ENCODE assay signal across 7 cellular contexts in the genomic region with DNA sequence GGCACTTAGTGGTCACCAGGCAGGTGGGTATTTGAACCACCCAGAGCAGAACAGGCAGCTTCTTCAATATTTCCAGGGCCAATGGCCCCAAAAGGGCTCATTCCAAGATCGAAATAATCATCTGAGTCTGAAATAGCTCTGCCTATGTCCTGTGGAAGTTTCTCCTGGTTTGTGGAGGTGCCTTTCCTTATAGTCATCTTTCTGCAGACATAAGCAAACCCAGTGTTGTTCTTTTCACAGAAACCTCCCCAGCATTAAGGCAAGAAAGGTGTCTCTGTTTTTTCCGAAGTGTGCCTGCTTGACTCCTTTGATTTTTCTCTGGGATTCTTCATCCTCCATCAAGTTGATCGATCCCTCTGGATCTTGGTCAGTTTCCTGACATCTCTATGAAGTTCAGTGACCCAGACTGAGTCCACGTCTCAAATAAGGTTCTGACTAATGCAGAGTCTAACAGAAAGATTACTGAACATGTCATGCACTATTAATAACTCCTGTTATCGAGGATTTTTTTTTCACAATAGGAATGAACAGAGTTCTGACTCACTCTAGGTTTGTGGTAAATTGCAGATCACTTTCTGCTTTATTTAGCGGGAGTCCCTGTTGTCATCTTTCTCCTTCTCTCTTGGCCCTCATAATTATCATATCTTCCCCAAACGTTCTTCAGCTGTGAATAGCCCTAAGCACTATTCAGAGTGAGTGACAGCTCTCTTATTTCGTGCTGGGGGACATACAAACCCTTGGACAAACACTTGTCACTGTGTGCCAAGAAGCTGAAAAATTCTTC. TPM values are rescaled to one million over a fixed set of nuclear protein-coding genes. Genes with fewer than 3 reads are reported as not detected.
DNase-seq lines count a peak whose midpoint lies in the region; FAIRE-seq and TF ChIP-seq lines count a peak whose summit lies in the region.

No MANE protein-coding gene starts in this region.

- no peak overlapping the region for H3K4me3 ChIP-seq in small intestine (ENCODE audit: low read depth in 1 of 2, low read length in 2 of 2)

- TF ChIP-seq POLR2A in H54 (IDR thresholded peaks at IDR 0.05; ENCODE audit: low read depth, low read length): no peak

- H3K9me3 ChIP-seq in small intestine (ENCODE audit: control insufficient read depth, low read depth): no peaks in the 10 kb centered on the region

- H3K4me1 ChIP-seq in small intestine (ENCODE audit: control insufficient read depth in 2 of 2, insufficient read depth in 1 of 2, low read depth in 1 of 2, low read length in 1 of 2): peaks cover 3 to 9% of the 10 kb centered on the region in 2 donors

- FAIRE-seq in H54 (lab: Jason Lieb, UNC): no peak
- no peak for FAIRE-seq in small intestine (lab: Jason Lieb, UNC)

- WGBS in small intestine, 3 donors: 51 to 59% (median 54%) methylated on average over 8 of the region's 8 CpGs

- DNase-seq in H54 (ENCODE audit: insufficient read length, low spot score): peak; percentile 56
- DNase-seq in SIG-M5 treated with dmso at 0.1 percent for 504 hours (lab: John Stamatoyannopoulos, UW; ENCODE audit: unreplicated experiment): peak; percentile 95
- DNase-seq in fibroblast of peridontal ligament (ENCODE audit: extremely low read depth): peak; percentile 93
- peak; percentile 63 for DNase-seq in small intestine
- DNase-seq in NCI-H1092 treated with DMSO at 0.1 percent for 48 hours (lab: John Stamatoyannopoulos, UW): no peak
- no peak for DNase-seq in NCI-H1105 (lab: John Stamatoyannopoulos, UW)
- DNase-seq in activated naive CD4-positive, alpha-beta T cell treated with anti-CD3 and anti-CD28 coated beads, Interleukin-2, amount 50 U/mL, for 16 hours: no peak

- H3K27me3 ChIP-seq in small intestine (ENCODE audit: control insufficient read depth in 2 of 2, insufficient read depth in 2 of 2, low read length in 2 of 2): no peaks in the 10 kb centered on the region

- peak overlapping the region; percentile 89 to 98 for H3K27ac ChIP-seq in small intestine (ENCODE audit: low read depth in 1 of 2, low read length in 1 of 2)

- H3K36me3 ChIP-seq in small intestine (ENCODE audit: control insufficient read depth in 2 of 2, insufficient read depth in 2 of 2, low read length in 2 of 2): no peaks in the 10 kb centered on the region

RNA-seq across cellular contexts. Expression of a gene that starts 1.5 kb away (rescaled TPM):
- not detected for polyA plus RNA-seq in small intestine

RNA-seq across cellular contexts. Expression of a gene that starts 1.7 kb away (rescaled TPM):
- polyA plus RNA-seq in small intestine: 10 to 100 TPM; 60.7 to 72.5 (median 71.6) TPM

RNA-seq across cellular contexts. Expression of a gene that starts 10.6 kb away (rescaled TPM):
- 100 to 1,000 TPM; 121 to 255 (median 209) TPM for polyA plus RNA-seq in small intestine

RNA-seq across cellular contexts. Expression of a gene that starts 33.7 kb away (rescaled TPM):
- under 1 TPM in 2 of 3 donors, not detected in 1; 0.54 to 0.63 TPM for polyA plus RNA-seq in small intestine

RNA-seq across cellular contexts. Expression of a gene that starts 51.5 kb away (rescaled TPM):
- 10 to 100 TPM; 43.6 to 93.6 (median 55.7) TPM for polyA plus RNA-seq in small intestine

Comparison
In these comparisons a context has a peak if more than half of its experiments do, and no peak if none do; other contexts are left out.
1. DNase-seq: peak in H54 (single experiment), SIG-M5 treated with dmso at 0.1 percent for 504 hours (single experiment), fibroblast of peridontal ligament (single experiment) and small intestine (single experiment); none in NCI-H1092 treated with DMSO at 0.1 percent for 48 hours (single experiment), NCI-H1105 (single experiment) and activated naive CD4-positive, alpha-beta T cell treated with anti-CD3 and anti-CD28 coated beads, Interleukin-2, amount 50 U/mL, for 16 hours (single experiment).